8 cellular contexts compared by ENCODE assay signal in the genomic region with DNA sequence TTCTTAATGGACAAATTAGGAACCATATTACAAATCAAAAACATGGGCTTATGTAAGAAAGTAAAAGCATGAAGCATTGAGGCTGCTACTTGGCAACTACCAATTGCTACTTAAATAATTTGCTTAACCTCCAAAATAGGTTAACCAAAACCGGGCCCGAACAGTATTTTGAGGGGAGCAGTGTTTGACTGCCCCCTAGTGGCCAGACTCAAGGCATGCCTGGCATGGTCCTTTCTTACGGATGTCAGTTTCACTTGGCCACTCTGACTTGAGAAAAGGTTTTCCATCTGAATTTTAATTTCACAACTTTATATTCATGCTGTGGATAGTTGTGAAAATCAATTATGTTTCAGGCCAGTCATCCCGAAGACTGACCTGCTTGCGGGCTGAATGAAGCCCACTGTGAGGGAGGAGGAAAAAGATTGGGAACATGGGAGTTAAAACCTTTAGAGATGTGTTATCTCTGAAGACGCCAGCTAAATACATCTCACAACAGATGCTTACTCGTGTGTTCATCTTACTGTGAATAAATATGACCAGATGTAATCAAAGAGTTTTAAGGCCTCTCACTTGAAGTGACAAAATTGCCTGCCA. TPM values are rescaled to one million over a fixed set of nuclear protein-coding genes. Genes with fewer than 3 reads are reported as not detected.
DNase-seq lines count a peak whose midpoint lies in the region; ATAC-seq and TF ChIP-seq lines count a peak whose summit lies in the region.

No MANE protein-coding gene starts in this region.

- peaks cover 8% of the 10 kb centered on the region for H3K4me1 Mint-ChIP-seq in mesothelial cell of epicardium

- peak; percentile 59 for DNase-seq in AG08396 (ENCODE audit: low spot score)
- peak; percentile 26 to 66 for DNase-seq in NCI-H446 (lab: John Stamatoyannopoulos, UW)
- peak; percentile 60 to 70 for DNase-seq in activated CD4-positive, alpha-beta T cell treated with anti-CD3 and anti-CD28 coated beads, Interleukin-2, amount 50 U/mL, for 48 hours
- peak; percentile 17 to 45 (median 27) for DNase-seq in effector memory CD4-positive, alpha-beta T cell
- DNase-seq in mesothelial cell of epicardium (ENCODE audit: low spot score in 2 of 2, unreplicated experiment in 2 of 2): peak; percentile 48 to 81
- DNase-seq in stimulated activated CD8-positive, alpha-beta memory T cell treated with anti-CD3 and anti-CD28 coated beads, Interleukin-2, amount 100 ng/mL, for 1 hour (ENCODE audit: low read depth in 2 of 2): peak; percentile 31 to 48

- peak; percentile 100 for TF ChIP-seq CTCF in mesothelial cell of epicardium (IDR thresholded peaks at IDR 0.05; ENCODE audit: unreplicated experiment)

- H3K27me3 Mint-ChIP-seq in mesothelial cell of epicardium (ENCODE audit: low read depth): peaks cover 20% of the 10 kb centered on the region

- peaks cover 3% of the 10 kb centered on the region for H3K27me3 ChIP-seq in effector memory CD4-positive, alpha-beta T cell (replicated peaks; ENCODE audit: control insufficient read depth, insufficient read depth, low read length, poor library complexity, severe bottlenecking)

- no peak overlapping the region for H3K27ac Mint-ChIP-seq in mesothelial cell of epicardium

- no peaks in the 10 kb centered on the region for H3K9me3 ChIP-seq in effector memory CD4-positive, alpha-beta T cell (ENCODE audit: control insufficient read depth, low read length)

- H3K4me3 ChIP-seq in effector memory CD4-positive, alpha-beta T cell (ENCODE audit: insufficient read depth, low read depth, low read length, poor library complexity, severe bottlenecking): no peak overlapping the region

- no peaks in the 10 kb centered on the region for H3K9me3 Mint-ChIP-seq in mesothelial cell of epicardium

- H3K27ac ChIP-seq in effector memory CD4-positive, alpha-beta T cell (ENCODE audit: insufficient read depth, low read length, poor library complexity, severe bottlenecking): no peak overlapping the region

- ATAC-seq in GM18511 (IDR thresholded peaks at IDR 0.05; ENCODE audit: unreplicated experiment): peak; percentile 90
- peak; percentile 60 for ATAC-seq in HG03060 (IDR thresholded peaks at IDR 0.05; ENCODE audit: low read depth, unreplicated experiment)

- H3K4me1 ChIP-seq in effector memory CD4-positive, alpha-beta T cell (ENCODE audit: control insufficient read depth, insufficient read depth, low read length, poor library complexity, severe bottlenecking): no peaks in the 10 kb centered on the region

- peak overlapping the region; percentile 44 for H3K4me3 Mint-ChIP-seq in mesothelial cell of epicardium

- H3K36me3 ChIP-seq in effector memory CD4-positive, alpha-beta T cell (ENCODE audit: control insufficient read depth, insufficient read depth, low read length): no peaks in the 10 kb centered on the region

- H3K36me3 Mint-ChIP-seq in mesothelial cell of epicardium: no peaks in the 10 kb centered on the region

RNA-seq across cellular contexts. Expression of gene RXFP2, which starts 2.9 kb away (rescaled TPM):
- total RNA-seq in mesothelial cell of epicardium: 0.35 to 0.59 TPM (median 0.45 TPM) in 3 replicates
